ENCODE assay signal across 9 cellular contexts in genomic region chr4:122003335-122003734, GRCh38. TPM values are rescaled to one million over a fixed set of nuclear protein-coding genes. Genes with fewer than 3 reads are reported as not detected.
DNase-seq lines count a peak whose midpoint lies in the region; ATAC-seq and TF ChIP-seq lines count a peak whose summit lies in the region.
"Had no signal": no experiment of that assay in that cellular context is flagged by ENCODE, and none has a peak within 500 bp of the region (broad histone marks: within the 10 kb centered on the region; RNA-seq: fewer than 3 reads in every experiment).

No MANE protein-coding gene starts in this region.

- peak; percentile 32 for TF ChIP-seq CTCF in BJ (IDR thresholded peaks at IDR 0.05; ENCODE audit: insufficient read depth, low read depth, low read length)
- TF ChIP-seq CTCF in liver (IDR thresholded peaks at IDR 0.05; ENCODE audit: low read depth, low read length, missing input control), result peak; percentile 24
- TF ChIP-seq CTCF in right atrium auricular region (IDR thresholded peaks at IDR 0.05), result peak in 1 of 2 donors; percentile 25

- no peak overlapping the region for H3K27ac ChIP-seq in liver (ENCODE audit: low read depth in 1 of 2, low read length in 2 of 2)
- no peak overlapping the region for H3K27ac ChIP-seq in right atrium auricular region
- H3K27ac ChIP-seq: thyroid gland had no signal

- H3K4me1 ChIP-seq in liver (ENCODE audit: control insufficient read depth in 4 of 4, insufficient read depth in 4 of 4, low read length in 3 of 4), result no peaks in the 10 kb centered on the region
- no peaks in the 10 kb centered on the region for H3K4me1 ChIP-seq in right atrium auricular region
- H3K4me1 ChIP-seq: thyroid gland had no signal

- no peaks in the 10 kb centered on the region for H3K36me3 ChIP-seq in BJ (ENCODE audit: control insufficient read depth, insufficient read depth, low read length)
- no peaks in the 10 kb centered on the region for H3K36me3 ChIP-seq in liver (ENCODE audit: control insufficient read depth in 4 of 4, insufficient read depth in 3 of 4, low read depth in 1 of 4, low read length in 3 of 4)
- no peaks in the 10 kb centered on the region for H3K36me3 ChIP-seq in right atrium auricular region
- H3K36me3 ChIP-seq: thyroid gland had no signal

- CTCF ChIA-PET in BJ (lab: Yijun Ruan, JAX), result interaction anchor here (1.5 kb wide), 1 partner anchor 573 kb away, joined by 3 read pairs; no protein-coding TSS in a partner anchor
- CTCF ChIA-PET in activated naive CD4-positive, alpha-beta T cell treated with anti-CD3 and anti-CD28 coated beads for 36 hours (lab: Charles Lee), result interaction anchor here (1.2 to 2.3 kb wide), 2 partner anchors 103 to 575 kb away, joined by 4 to 10 read pairs; no protein-coding TSS in a partner anchor

- H3K9ac ChIP-seq in liver (ENCODE audit: low read depth in 1 of 2, low read length in 2 of 2), result no peak overlapping the region

- 77% methylated on average over 7 of the region's 7 CpGs for WGBS in liver

- POLR2A ChIA-PET in BJ (lab: Charles Lee), result no interaction called here

- H3K4me3 Mint-ChIP-seq in activated naive CD4-positive, alpha-beta T cell treated with anti-CD3 and anti-CD28 coated beads for 36 hours, result no peak overlapping the region

- no peaks in the 10 kb centered on the region for H3K36me3 Mint-ChIP-seq in activated naive CD4-positive, alpha-beta T cell treated with anti-CD3 and anti-CD28 coated beads for 36 hours (ENCODE audit: low read depth)

- no peak overlapping the region for H3K27ac Mint-ChIP-seq in activated naive CD4-positive, alpha-beta T cell treated with anti-CD3 and anti-CD28 coated beads for 36 hours

- TF ChIP-seq RAD21 in liver (IDR thresholded peaks at IDR 0.05), result peak; percentile 41 to 66

- H3K4me1 Mint-ChIP-seq in activated naive CD4-positive, alpha-beta T cell treated with anti-CD3 and anti-CD28 coated beads for 36 hours (ENCODE audit: low read depth), result no peaks in the 10 kb centered on the region

- DNase-seq in BJ (ENCODE audit: low read depth), result no peak
- DNase-seq in NCI-H146 (lab: John Stamatoyannopoulos, UW), result peak; percentile 7
- peak; percentile 39 for DNase-seq in activated naive CD4-positive, alpha-beta T cell treated with anti-CD3 and anti-CD28 coated beads for 36 hours
- DNase-seq in NCI-H2081 treated with DMSO at 0.1 percent for 48 hours (lab: John Stamatoyannopoulos, UW), result no peak
- DNase-seq in right atrium auricular region (ENCODE audit: low spot score), result no peak

- intact Hi-C loops in activated naive CD4-positive, alpha-beta T cell treated with anti-CD3 and anti-CD28 coated beads for 36 hours (cut with micrococcal nuclease), result loop anchor here (1.0 kb wide), 3 partner anchors 53 to 575 kb away; no protein-coding TSS in a partner anchor

- no peak overlapping the region for H3K4me3 ChIP-seq in BJ (ENCODE audit: low read depth, low read length)
- H3K4me3 ChIP-seq in liver (ENCODE audit: low read depth in 1 of 3, low read length in 3 of 3), result no peak overlapping the region
- H3K4me3 ChIP-seq in right atrium auricular region, result no peak overlapping the region
- H3K4me3 ChIP-seq: thyroid gland had no signal

- ATAC-seq in GM18499 (IDR thresholded peaks at IDR 0.05; ENCODE audit: insufficient read depth, unreplicated experiment), result peak; percentile 54
- peak; percentile 83 for ATAC-seq in HG02642 (IDR thresholded peaks at IDR 0.05; ENCODE audit: poor library complexity, unreplicated experiment)

- H3K27me3 Mint-ChIP-seq in activated naive CD4-positive, alpha-beta T cell treated with anti-CD3 and anti-CD28 coated beads for 36 hours (ENCODE audit: low read depth), result peaks cover 4% of the 10 kb centered on the region

- H3K27me3 ChIP-seq in BJ (ENCODE audit: control insufficient read depth, insufficient read depth, low read length) (no peaks in the 10 kb centered on the region; the same call in 1 of the 2 replicates), liver (ENCODE audit: control insufficient read depth in 4 of 4, insufficient read depth in 4 of 4, low read length in 3 of 4) (peaks cover 0 to 6% (median 3%) of the 10 kb centered on the region in 4 donors), right atrium auricular region (no peaks in the 10 kb centered on the region)
- H3K27me3 ChIP-seq: thyroid gland had no signal

- no peaks in the 10 kb centered on the region for H3K9me3 Mint-ChIP-seq in activated naive CD4-positive, alpha-beta T cell treated with anti-CD3 and anti-CD28 coated beads for 36 hours

- no peaks in the 10 kb centered on the region for H3K9me3 ChIP-seq in liver (ENCODE audit: control insufficient read depth in 4 of 4, low read length in 3 of 4)
- H3K9me3 ChIP-seq in right atrium auricular region, result no peaks in the 10 kb centered on the region
- H3K9me3 ChIP-seq: thyroid gland had no signal

TF ChIP-seq in liver, 16 proteins besides CTCF, POLR2A, EP300 and RAD21:
- no peak for TF ChIP-seq ATF3 (IDR thresholded peaks at IDR 0.05)

RNA-seq across cellular contexts. Expression of gene TRPC3, which starts 51.5 kb away (rescaled TPM):
- polyA plus RNA-seq in BJ (2011; rRNA removed) (0.43 and 0.56 TPM in 2 replicates), liver (under 1 TPM; 0.06 to 0.10 TPM)
- 0.46 and 0.76 TPM in 2 replicates for polyA minus RNA-seq in BJ (2011; rRNA and poly(A)+ RNA removed)
- 1 to 10 TPM; 2.0 to 2.5 TPM for total RNA-seq in activated naive CD4-positive, alpha-beta T cell treated with anti-CD3 and anti-CD28 coated beads for 36 hours
- total RNA-seq in liver (under 1 TPM; 0.08 to 0.33 TPM), right atrium auricular region (under 1 TPM; 0.15 to 0.63 TPM)

Comparison
In these comparisons a context has a peak if more than half of its experiments do, and no peak if none do; other contexts are left out.
1. DNase-seq: peak in NCI-H146 (single experiment) and activated naive CD4-positive, alpha-beta T cell treated with anti-CD3 and anti-CD28 coated beads for 36 hours (single experiment); none in BJ (single experiment), NCI-H2081 treated with DMSO at 0.1 percent for 48 hours (single experiment) and right atrium auricular region (single experiment).